ENCODE assay signal across 19 cellular contexts in the genomic region with DNA sequence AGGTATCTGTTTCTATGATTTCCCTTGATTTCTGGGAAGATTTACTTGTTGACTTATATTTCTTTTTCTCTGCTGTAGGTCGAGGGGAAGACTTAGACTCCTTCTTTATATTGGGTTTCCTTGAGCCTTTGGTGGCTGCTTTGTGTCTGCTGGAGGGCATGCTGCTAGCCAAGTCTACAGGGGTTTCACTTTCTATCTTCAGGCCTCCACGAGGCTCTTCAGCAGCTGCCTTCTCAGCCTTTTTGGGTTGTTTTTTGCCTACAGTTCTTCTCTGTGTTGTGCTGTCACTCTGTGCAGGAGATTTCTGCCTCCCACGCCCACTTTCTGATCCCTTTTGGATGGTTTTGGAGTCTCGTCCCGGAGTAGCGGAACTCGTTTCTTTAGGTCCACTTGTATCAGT. TPM values are rescaled to one million over a fixed set of nuclear protein-coding genes. Genes with fewer than 3 reads are reported as not detected.
DNase-seq lines count a peak whose midpoint lies in the region; ATAC-seq, FAIRE-seq and TF ChIP-seq lines count a peak whose summit lies in the region.
"Had no signal": no experiment of that assay in that cellular context is flagged by ENCODE, and none has a peak within 500 bp of the region (broad histone marks: within the 10 kb centered on the region; RNA-seq: fewer than 3 reads in every experiment).

No MANE protein-coding gene starts in this region.

- no peak overlapping the region for H3K27ac ChIP-seq in right atrium auricular region
- H3K27ac ChIP-seq in dorsolateral prefrontal cortex, result peak overlapping the region in 42 of 59 donors; percentile 3 to 80 (median 40)
- no peak overlapping the region for H3K27ac ChIP-seq in small intestine (ENCODE audit: low read depth in 1 of 2, low read length in 1 of 2)
- H3K27ac ChIP-seq: body of pancreas, pancreas, thyroid gland had no signal

- H3K36me3 ChIP-seq in right atrium auricular region, result peaks cover 77% of the 10 kb centered on the region
- H3K36me3 ChIP-seq in small intestine (ENCODE audit: control insufficient read depth in 2 of 2, insufficient read depth in 2 of 2, low read length in 2 of 2), result peaks cover 13 to 25% of the 10 kb centered on the region in 2 donors

- H3K4me3 ChIP-seq in right atrium auricular region (no peak overlapping the region), dorsolateral prefrontal cortex (no peak overlapping the region), small intestine (ENCODE audit: low read depth in 1 of 2, low read length in 2 of 2) (no peak overlapping the region)
- H3K4me3 ChIP-seq: body of pancreas, pancreas, thyroid gland had no signal

- no peaks in the 10 kb centered on the region for H3K9me3 Mint-ChIP-seq in T-helper 1 cell treated with Interleukin-12 subunit alpha and Interleukin-12 subunit beta and Interleukin-4 antibody, amounts not matched to agents 30 μg/mL and 1 μg/mL, for 36 hours
- no peaks in the 10 kb centered on the region for H3K9me3 Mint-ChIP-seq in type B pancreatic cell
- H3K9me3 Mint-ChIP-seq: H9 had no signal

- H3K27ac Mint-ChIP-seq in T-helper 1 cell treated with Interleukin-12 subunit alpha and Interleukin-12 subunit beta and Interleukin-4 antibody, amounts not matched to agents 30 μg/mL and 1 μg/mL, for 36 hours, result peak overlapping the region; percentile 79
- peak overlapping the region; percentile 28 for H3K27ac Mint-ChIP-seq in type B pancreatic cell

- intact Hi-C loops in left ventricle myocardium superior (cut with micrococcal nuclease), result no loop called here
- intact Hi-C loops in dorsolateral prefrontal cortex (cut with DNase I), result no loop called here

- TF ChIP-seq CTCF in right atrium auricular region (IDR thresholded peaks at IDR 0.05) (no peak), dorsolateral prefrontal cortex (IDR thresholded peaks at IDR 0.05 in 54 of 56, conservative IDR thresholded peaks at IDR 0.05 in 2 of 56; ENCODE audit: low read depth in 1 of 56, partially characterized antibody in 56 of 56) (no peak), type B pancreatic cell (conservative IDR thresholded peaks at IDR 0.05) (no peak)

- 72 to 74% (median 74%) methylated on average over 7 of the region's 7 CpGs for WGBS in small intestine, 3 donors

- H3K27me3 ChIP-seq in right atrium auricular region (no peaks in the 10 kb centered on the region), dorsolateral prefrontal cortex (no peaks in the 10 kb centered on the region), small intestine (ENCODE audit: control insufficient read depth in 2 of 2, insufficient read depth in 2 of 2, low read length in 2 of 2) (no peaks in the 10 kb centered on the region)
- H3K27me3 ChIP-seq: body of pancreas, pancreas, thyroid gland had no signal

- peak; percentile 33 for ATAC-seq in left ventricle myocardium superior
- ATAC-seq: body of pancreas, pancreas had no signal

- DNase-seq in left ventricle myocardium superior (no peak), right atrium auricular region (ENCODE audit: low spot score) (no peak), dorsolateral prefrontal cortex (no peak), type B pancreatic cell (ENCODE audit: extremely low spot score, unreplicated experiment) (no peak), kidney tubule cell (ENCODE audit: low spot score) (no peak), small intestine (no peak), NCI-H2196 treated with DMSO at 0.1 percent for 48 hours (lab: John Stamatoyannopoulos, UW; ENCODE audit: unreplicated experiment) (no peak)
- DNase-seq: AML-193, body of pancreas, dermis blood vessel endothelial cell, H9, kidney glomerular epithelial cell, NCI-H1694 treated with DMSO at 0.1 percent for 48 hours, NCI-H446 treated with DMSO at 0.1 percent for 48 hours, pancreas, thyroid gland had no signal

- no peak for FAIRE-seq in small intestine (lab: Jason Lieb, UNC)
- FAIRE-seq: D721Med, pancreas had no signal

- H3K27me3 Mint-ChIP-seq in T-helper 1 cell treated with Interleukin-12 subunit alpha and Interleukin-12 subunit beta and Interleukin-4 antibody, amounts not matched to agents 30 μg/mL and 1 μg/mL, for 36 hours (ENCODE audit: low read depth), result no peaks in the 10 kb centered on the region
- no peaks in the 10 kb centered on the region for H3K27me3 Mint-ChIP-seq in type B pancreatic cell

- H3K9me3 ChIP-seq in right atrium auricular region (no peaks in the 10 kb centered on the region), small intestine (ENCODE audit: control insufficient read depth, low read depth) (no peaks in the 10 kb centered on the region)
- H3K9me3 ChIP-seq: body of pancreas, pancreas, thyroid gland had no signal

- peaks cover 51% of the 10 kb centered on the region for H3K36me3 Mint-ChIP-seq in T-helper 1 cell treated with Interleukin-12 subunit alpha and Interleukin-12 subunit beta and Interleukin-4 antibody, amounts not matched to agents 30 μg/mL and 1 μg/mL, for 36 hours (ENCODE audit: low read depth)
- H3K36me3 Mint-ChIP-seq in type B pancreatic cell, result peaks cover 53% of the 10 kb centered on the region

- peaks cover 17% of the 10 kb centered on the region for H3K4me1 Mint-ChIP-seq in T-helper 1 cell treated with Interleukin-12 subunit alpha and Interleukin-12 subunit beta and Interleukin-4 antibody, amounts not matched to agents 30 μg/mL and 1 μg/mL, for 36 hours (ENCODE audit: low read depth)
- H3K4me1 Mint-ChIP-seq in type B pancreatic cell (ENCODE audit: unreplicated experiment), result no peaks in the 10 kb centered on the region
- H3K4me1 Mint-ChIP-seq: H9 had no signal

- H3K4me1 ChIP-seq in right atrium auricular region, result peaks cover 0 to 7% of the 10 kb centered on the region in 2 donors
- no peaks in the 10 kb centered on the region for H3K4me1 ChIP-seq in small intestine (ENCODE audit: control insufficient read depth in 2 of 2, insufficient read depth in 1 of 2, low read depth in 1 of 2, low read length in 1 of 2)
- H3K4me1 ChIP-seq: body of pancreas, pancreas, thyroid gland had no signal

- peak overlapping the region; percentile 43 for H3K4me3 Mint-ChIP-seq in T-helper 1 cell treated with Interleukin-12 subunit alpha and Interleukin-12 subunit beta and Interleukin-4 antibody, amounts not matched to agents 30 μg/mL and 1 μg/mL, for 36 hours
- no peak overlapping the region for H3K4me3 Mint-ChIP-seq in type B pancreatic cell
- H3K4me3 Mint-ChIP-seq: H9 had no signal

RNA-seq across cellular contexts. Expression of a gene that starts 23.2 kb away (rescaled TPM):
- 0.89 TPM for total RNA-seq in left ventricle myocardium superior
- 1 to 10 TPM in 1 of 2 donors, not detected in 1; 1.1 TPM for total RNA-seq in right atrium auricular region
- total RNA-seq in dorsolateral prefrontal cortex, result 1 to 10 TPM in 118 of 120 experiments, under 1 TPM in 2; 0.97 to 7.5 (median 2.9) TPM
- 2.5 and 2.9 TPM in 2 replicates for total RNA-seq in type B pancreatic cell (ENCODE audit: low replicate concordance)
- 10 to 100 TPM in 1 of 3 donors, 1 to 10 TPM in 2; 2.2 to 12.3 (median 9.5) TPM for polyA plus RNA-seq in small intestine
- total RNA-seq: G401 had no signal

RNA-seq across cellular contexts. Expression of a gene that starts 30.2 kb away (rescaled TPM):
- total RNA-seq in left ventricle myocardium superior (1,703 TPM), right atrium auricular region (100 to 1,000 TPM; 276 to 335 TPM), dorsolateral prefrontal cortex (100 to 1,000 TPM; 166 to 403 (median 290) TPM), type B pancreatic cell (ENCODE audit: low replicate concordance) (445 and 544 TPM in 2 replicates)
- polyA plus RNA-seq in small intestine, result 100 to 1,000 TPM; 481 to 872 (median 607) TPM

RNA-seq across cellular contexts. Expression of a gene that starts 30.4 kb away (rescaled TPM):
- total RNA-seq in left ventricle myocardium superior (0.30 TPM), right atrium auricular region (under 1 TPM; 0.20 to 0.22 TPM), dorsolateral prefrontal cortex (1 to 10 TPM in 95 of 120 experiments, under 1 TPM in 25; 0.34 to 3.8 (median 1.4) TPM), type B pancreatic cell (ENCODE audit: low replicate concordance) (1.4 and 1.5 TPM in 2 replicates)
- polyA plus RNA-seq in small intestine, result under 1 TPM in 2 of 3 donors, not detected in 1; 0.34 to 0.67 TPM
- total RNA-seq: dermis blood vessel endothelial cell had no signal

Comparison
In these comparisons a context has a peak if more than half of its experiments do, and no peak if none do; other contexts are left out.
1. H3K27ac ChIP-seq: peak in dorsolateral prefrontal cortex (42 of 59); none in right atrium auricular region (0 of 2) and small intestine (0 of 2).